In genomic region chr6:72649032-72649984, GRCh38 we compare ENCODE assay signal across 1 cellular context.
TF ChIP-seq lines count a peak whose summit lies in the region.

No MANE protein-coding gene starts in this region.

TF ChIP-seq in K562, 482 proteins besides CTCF, POLR2A, EP300 and RAD21 (continued from another document):
- TF ChIP-seq CREB3 (tag; conservative IDR thresholded peaks at IDR 0.05; ENCODE audit: low read depth) (no peak), BACH1 (tag; IDR thresholded peaks at IDR 0.05) (no peak), ATF7 (IDR thresholded peaks at IDR 0.05) (no peak), CHD7 (IDR thresholded peaks at IDR 0.05; ENCODE audit: low read depth, low read length) (no peak), ID3 (CRISPR knock-in tag; IDR thresholded peaks at IDR 0.05) (no peak), ID3 (tag; IDR thresholded peaks at IDR 0.05) (no peak), ZNF699 (CRISPR knock-in tag; IDR thresholded peaks at IDR 0.05; ENCODE audit: insufficient replicate concordance) (no peak), RBBP5 (IDR thresholded peaks at IDR 0.05; ENCODE audit: borderline replicate concordance, insufficient read depth, low read length, poor library complexity, severe bottlenecking) (no peak), HMG20A (CRISPR knock-in tag; conservative IDR thresholded peaks at IDR 0.05) (no peak), NFXL1 (CRISPR knock-in tag; IDR thresholded peaks at IDR 0.05) (no peak), FOS (IDR thresholded peaks at IDR 0.05; ENCODE audit: extremely low read depth, insufficient read length) (no peak), ZNF766 (CRISPR knock-in tag; conservative IDR thresholded peaks at IDR 0.05) (no peak), POLR2AphosphoS2 (IDR thresholded peaks at IDR 0.05; ENCODE audit: low read length) (no peak), ATF2 (CRISPR knock-in tag; IDR thresholded peaks at IDR 0.05) (no peak), RFX5 (IDR thresholded peaks at IDR 0.05; ENCODE audit: low read depth, low read length) (no peak)
